In the genomic region with DNA sequence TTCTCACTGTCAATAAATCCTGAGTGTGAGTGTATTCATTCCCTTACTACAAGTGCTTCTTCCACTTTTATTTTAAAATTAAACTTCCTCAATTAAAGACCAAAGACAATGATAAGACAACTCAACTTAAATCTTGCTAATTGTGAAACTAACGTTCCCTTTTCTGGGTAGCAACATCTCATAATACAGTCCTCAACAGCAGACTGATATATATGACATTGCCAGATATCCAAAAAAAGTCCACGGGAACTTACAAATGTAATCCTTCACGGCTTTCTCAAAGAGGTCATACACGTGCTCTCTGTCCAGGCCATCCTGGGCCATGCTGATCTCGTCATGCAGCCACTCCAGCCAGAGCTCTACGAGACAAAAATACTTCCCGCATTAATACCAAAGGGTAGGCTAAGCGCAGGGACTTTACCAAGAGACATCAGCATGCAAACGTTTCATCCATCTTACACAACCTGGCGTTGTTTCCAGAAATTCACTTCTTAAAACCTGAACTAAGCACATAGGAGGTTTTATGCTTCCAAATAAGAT, we compare ENCODE assay signal across 1 cellular context.
TF ChIP-seq lines count a peak whose summit lies in the region.

No MANE protein-coding gene starts in this region.

TF ChIP-seq in WTC11, 78 proteins besides CTCF, POLR2A, EP300 and RAD21 (continued from another document):
- TF ChIP-seq, protein P1, sequence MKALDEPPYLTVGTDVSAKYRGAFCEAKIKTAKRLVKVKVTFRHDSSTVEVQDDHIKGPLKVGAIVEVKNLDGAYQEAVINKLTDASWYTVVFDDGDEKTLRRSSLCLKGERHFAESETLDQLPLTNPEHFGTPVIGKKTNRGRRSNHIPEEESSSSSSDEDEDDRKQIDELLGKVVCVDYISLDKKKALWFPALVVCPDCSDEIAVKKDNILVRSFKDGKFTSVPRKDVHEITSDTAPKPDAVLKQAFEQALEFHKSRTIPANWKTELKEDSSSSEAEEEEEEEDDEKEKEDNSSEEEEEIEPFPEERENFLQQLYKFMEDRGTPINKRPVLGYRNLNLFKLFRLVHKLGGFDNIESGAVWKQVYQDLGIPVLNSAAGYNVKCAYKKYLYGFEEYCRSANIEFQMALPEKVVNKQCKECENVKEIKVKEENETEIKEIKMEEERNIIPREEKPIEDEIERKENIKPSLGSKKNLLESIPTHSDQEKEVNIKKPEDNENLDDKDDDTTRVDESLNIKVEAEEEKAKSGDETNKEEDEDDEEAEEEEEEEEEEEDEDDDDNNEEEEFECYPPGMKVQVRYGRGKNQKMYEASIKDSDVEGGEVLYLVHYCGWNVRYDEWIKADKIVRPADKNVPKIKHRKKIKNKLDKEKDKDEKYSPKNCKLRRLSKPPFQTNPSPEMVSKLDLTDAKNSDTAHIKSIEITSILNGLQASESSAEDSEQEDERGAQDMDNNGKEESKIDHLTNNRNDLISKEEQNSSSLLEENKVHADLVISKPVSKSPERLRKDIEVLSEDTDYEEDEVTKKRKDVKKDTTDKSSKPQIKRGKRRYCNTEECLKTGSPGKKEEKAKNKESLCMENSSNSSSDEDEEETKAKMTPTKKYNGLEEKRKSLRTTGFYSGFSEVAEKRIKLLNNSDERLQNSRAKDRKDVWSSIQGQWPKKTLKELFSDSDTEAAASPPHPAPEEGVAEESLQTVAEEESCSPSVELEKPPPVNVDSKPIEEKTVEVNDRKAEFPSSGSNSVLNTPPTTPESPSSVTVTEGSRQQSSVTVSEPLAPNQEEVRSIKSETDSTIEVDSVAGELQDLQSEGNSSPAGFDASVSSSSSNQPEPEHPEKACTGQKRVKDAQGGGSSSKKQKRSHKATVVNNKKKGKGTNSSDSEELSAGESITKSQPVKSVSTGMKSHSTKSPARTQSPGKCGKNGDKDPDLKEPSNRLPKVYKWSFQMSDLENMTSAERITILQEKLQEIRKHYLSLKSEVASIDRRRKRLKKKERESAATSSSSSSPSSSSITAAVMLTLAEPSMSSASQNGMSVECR (CRISPR knock-in tag; IDR thresholded peaks at IDR 0.05; ENCODE audit: borderline replicate concordance) = no peak
- TF ChIP-seq SMAD3 (CRISPR knock-in tag; IDR thresholded peaks at IDR 0.05; ENCODE audit: borderline replicate concordance) (no peak), HMGA2 (CRISPR knock-in tag; IDR thresholded peaks at IDR 0.05) (no peak)
